18 cellular contexts compared by ENCODE assay signal in the genomic region with DNA sequence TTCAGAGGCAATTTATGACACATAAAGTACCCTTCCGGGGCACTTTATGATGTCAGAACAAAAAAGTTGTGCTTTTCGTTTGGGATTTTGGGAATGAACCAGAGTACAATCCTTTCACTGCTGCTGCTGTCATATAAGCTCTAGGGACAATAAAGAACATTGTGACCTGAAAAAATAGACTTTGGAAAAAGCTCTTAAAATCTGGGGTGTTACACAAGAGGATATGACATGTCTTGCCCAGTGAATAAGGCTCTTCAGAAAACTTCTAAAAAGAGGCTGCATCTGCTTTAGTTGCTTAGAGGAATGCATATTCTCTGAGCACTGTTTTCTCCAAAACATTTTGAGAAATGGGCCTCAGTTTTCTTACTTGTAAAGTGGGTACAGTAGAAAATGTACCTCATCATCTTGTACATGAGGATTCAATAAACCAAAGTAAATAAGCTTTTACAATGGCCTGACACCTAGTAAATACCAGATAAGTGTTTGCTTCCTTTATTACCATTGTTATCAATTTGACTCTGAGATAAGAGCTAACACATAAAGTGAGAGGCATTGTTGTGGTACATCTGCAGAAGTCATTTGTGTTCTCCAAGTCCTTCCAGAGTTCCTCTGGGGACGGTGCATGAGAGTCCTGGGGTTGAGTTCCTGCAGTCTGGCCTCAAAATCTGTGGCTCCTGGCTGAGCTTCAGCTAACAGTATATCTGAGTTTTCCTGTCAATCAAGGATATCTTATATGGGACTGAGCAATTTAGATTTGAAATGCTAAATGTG.
"Had no signal": no experiment of that assay in that cellular context is flagged by ENCODE, and none has a peak within 500 bp of the region (broad histone marks: within the 10 kb centered on the region; RNA-seq: fewer than 3 reads in every experiment).

No MANE protein-coding gene starts in this region.

- H3K36me3 ChIP-seq: ovary, right lobe of liver, stomach, WERI-Rb-1 had no signal

- ATAC-seq: activated T-cell treated with anti-CD3 and anti-CD28 coated beads, Interleukin-2, amount 50 U/mL, for 72 hours; naive thymus-derived CD8-positive, alpha-beta T cell; right lobe of liver had no signal

- H3K9me3 ChIP-seq: ovary, psoas muscle, right lobe of liver, stomach, testis had no signal

- H3K27me3 ChIP-seq: ovary, right lobe of liver, stomach, testis had no signal

- DNase-seq: activated CD4-positive, alpha-beta T cell treated with anti-CD3 and anti-CD28 coated beads for 1 hour; activated CD4-positive, alpha-beta T cell treated with anti-CD3 and anti-CD28 coated beads, Interleukin-2, amount 50 U/mL, for 4 hours; activated effector memory CD4-positive, alpha-beta T cell treated with anti-CD3 and anti-CD28 coated beads, Interleukin-2, amount 50 U/mL, for 16 hours; activated naive CD4-positive, alpha-beta T cell treated with anti-CD3 and anti-CD28 coated beads, Interleukin-2, amount 50 U/mL, for 16 hours; activated T-cell treated with anti-CD3 and anti-CD28 coated beads, Interleukin-2, amount 50 U/mL, for 72 hours; effector memory CD4-positive, alpha-beta T cell; foreskin melanocyte; mesenchymal stem cell; naive thymus-derived CD8-positive, alpha-beta T cell; ovary; psoas muscle; right lobe of liver; stimulated activated CD4-positive, alpha-beta T cell treated with anti-CD3 and anti-CD28 coated beads, Interleukin-4, amount 100 ng/mL, for 24 hours; stomach; SW 1271; T-helper 2 cell; testis; WERI-Rb-1 had no signal

- H3K27ac ChIP-seq: ovary, psoas muscle, right lobe of liver, stomach, testis, WERI-Rb-1 had no signal

- H3K4me3 ChIP-seq: ovary, psoas muscle, right lobe of liver, stomach, testis had no signal

- H3K4me1 ChIP-seq: psoas muscle, right lobe of liver, testis had no signal
